11 cellular contexts compared by ENCODE assay signal in genomic region chr6:43978473-43979360, GRCh38.
A peak's percentile ranks its signal among the peaks of the same experiment; 100 is the strongest.
DNase-seq lines count a peak whose midpoint lies in the region; ATAC-seq lines count a peak whose summit lies in the region.
"Had no signal": no experiment of that assay in that cellular context is flagged by ENCODE, and none has a peak within 500 bp of the region (broad histone marks: within the 10 kb centered on the region; RNA-seq: fewer than 3 reads in every experiment).

No MANE protein-coding gene starts in this region.

- H3K9me3 Mint-ChIP-seq in activated CD8-positive, alpha-beta memory T cell treated with anti-CD3 and anti-CD28 coated beads, Interleukin-2, amount 10 ng/mL, durations not matched to agents 7 days and 5 days (ENCODE audit: low read depth) = no peaks in the 10 kb centered on the region
- H3K9me3 Mint-ChIP-seq in activated CD4-positive, alpha-beta T cell treated with anti-CD3 and anti-CD28 coated beads for 36 hours (ENCODE audit: low read depth) = no peaks in the 10 kb centered on the region

- intact Hi-C loops in activated CD4-positive, alpha-beta T cell treated with anti-CD3 and anti-CD28 coated beads for 36 hours (cut with DNase I, micrococcal nuclease) = no loop called here

- POLR2A ChIA-PET in activated CD4-positive, alpha-beta T cell treated with anti-CD3 and anti-CD28 coated beads for 36 hours (lab: Charles Lee) = interaction anchor here (0.6 kb wide), 1 partner anchor 1210 kb away, joined by 3 read pairs; no protein-coding TSS in a partner anchor

- no peaks in the 10 kb centered on the region for H3K36me3 Mint-ChIP-seq in activated CD8-positive, alpha-beta memory T cell treated with anti-CD3 and anti-CD28 coated beads, Interleukin-2, amount 10 ng/mL, durations not matched to agents 7 days and 5 days
- H3K36me3 Mint-ChIP-seq in activated CD4-positive, alpha-beta T cell treated with anti-CD3 and anti-CD28 coated beads for 36 hours (ENCODE audit: low read depth) = no peaks in the 10 kb centered on the region

- ATAC-seq in activated CD8-positive, alpha-beta memory T cell treated with anti-CD3 and anti-CD28 coated beads, Interleukin-2, amount 10 ng/mL, durations not matched to agents 7 days and 5 days = no peak
- no peak for ATAC-seq in GM21528 (IDR thresholded peaks at IDR 0.05; ENCODE audit: low FRiP score, unreplicated experiment)
- ATAC-seq in GM18519 (IDR thresholded peaks at IDR 0.05; ENCODE audit: low FRiP score, unreplicated experiment) = no peak
- ATAC-seq in activated CD4-positive, alpha-beta T cell treated with anti-CD3 and anti-CD28 coated beads for 36 hours = no peak

- H3K27ac Mint-ChIP-seq in activated CD8-positive, alpha-beta memory T cell treated with anti-CD3 and anti-CD28 coated beads, Interleukin-2, amount 10 ng/mL, durations not matched to agents 7 days and 5 days = no peak overlapping the region
- H3K27ac Mint-ChIP-seq in activated CD4-positive, alpha-beta T cell treated with anti-CD3 and anti-CD28 coated beads for 36 hours = no peak overlapping the region

- H3K27me3 Mint-ChIP-seq in activated CD8-positive, alpha-beta memory T cell treated with anti-CD3 and anti-CD28 coated beads, Interleukin-2, amount 10 ng/mL, durations not matched to agents 7 days and 5 days = peaks cover 41% of the 10 kb centered on the region
- peaks cover 5% of the 10 kb centered on the region for H3K27me3 Mint-ChIP-seq in activated CD4-positive, alpha-beta T cell treated with anti-CD3 and anti-CD28 coated beads for 36 hours

- peak; percentile 41 for DNase-seq in activated CD8-positive, alpha-beta memory T cell treated with anti-CD3 and anti-CD28 coated beads for 24 hours
- DNase-seq in activated CD8-positive, alpha-beta memory T cell treated with anti-CD3 and anti-CD28 coated beads, Interleukin-2, amount 10 ng/mL, durations not matched to agents 7 days and 5 days = no peak
- DNase-seq in RPMI7951 (ENCODE audit: low read depth) (peak; percentile 46), fibroblast of peridontal ligament (ENCODE audit: extremely low read depth) (peak; percentile 58), stromal cell of bone marrow (ENCODE audit: low read depth) (peak; percentile 50)
- no peak for DNase-seq in activated CD4-positive, alpha-beta T cell treated with anti-CD3 and anti-CD28 coated beads for 36 hours
- DNase-seq: ACHN, cortex of kidney, NCI-H510A had no signal

- CTCF ChIA-PET in activated CD8-positive, alpha-beta memory T cell treated with anti-CD3 and anti-CD28 coated beads, Interleukin-2, amount 10 ng/mL, durations not matched to agents 7 days and 5 days (lab: Charles Lee) = interaction anchor here (1.1 kb wide), 1 partner anchor 138 kb away, joined by 3 read pairs; no protein-coding TSS in a partner anchor
- CTCF ChIA-PET in activated CD4-positive, alpha-beta T cell treated with anti-CD3 and anti-CD28 coated beads for 36 hours (lab: Charles Lee) = interaction anchor here (0.6 to 1.1 kb wide), 3 partner anchors 84 to 709 kb away, joined by 3 to 4 read pairs (median 3); no protein-coding TSS in a partner anchor

- no peak overlapping the region for H3K4me3 Mint-ChIP-seq in activated CD8-positive, alpha-beta memory T cell treated with anti-CD3 and anti-CD28 coated beads, Interleukin-2, amount 10 ng/mL, durations not matched to agents 7 days and 5 days
- H3K4me3 Mint-ChIP-seq in activated CD4-positive, alpha-beta T cell treated with anti-CD3 and anti-CD28 coated beads for 36 hours = no peak overlapping the region

- H3K4me1 Mint-ChIP-seq in activated CD8-positive, alpha-beta memory T cell treated with anti-CD3 and anti-CD28 coated beads, Interleukin-2, amount 10 ng/mL, durations not matched to agents 7 days and 5 days = peaks cover 10% of the 10 kb centered on the region
- H3K4me1 Mint-ChIP-seq in activated CD4-positive, alpha-beta T cell treated with anti-CD3 and anti-CD28 coated beads for 36 hours = no peaks in the 10 kb centered on the region

Comparison
In these comparisons a context has a peak if more than half of its experiments do, and no peak if none do; other contexts are left out.
1. DNase-seq: peak in activated CD8-positive, alpha-beta memory T cell treated with anti-CD3 and anti-CD28 coated beads for 24 hours (single experiment), RPMI7951 (single experiment), fibroblast of peridontal ligament (single experiment) and stromal cell of bone marrow (single experiment); none in activated CD8-positive, alpha-beta memory T cell treated with anti-CD3 and anti-CD28 coated beads, Interleukin-2, amount 10 ng/mL, durations not matched to agents 7 days and 5 days (single experiment) and activated CD4-positive, alpha-beta T cell treated with anti-CD3 and anti-CD28 coated beads for 36 hours (single experiment).